In genomic region chr3:189577290-189577951, GRCh38 we compare ENCODE assay signal across 26 cellular contexts. TPM values are rescaled to one million over a fixed set of nuclear protein-coding genes. Genes with fewer than 3 reads are reported as not detected.
"Had no signal": no experiment of that assay in that cellular context is flagged by ENCODE, and none has a peak within 500 bp of the region (broad histone marks: within the 10 kb centered on the region; RNA-seq: fewer than 3 reads in every experiment).

No MANE protein-coding gene starts in this region.

- H3K4me1 ChIP-seq: left lung, right lobe of liver, testis, uterus had no signal

- H3K9me3 Mint-ChIP-seq: brain, neural crest cell had no signal

- H3K27me3 ChIP-seq: foreskin keratinocyte, left lung, right lobe of liver, testis, uterus had no signal

- ATAC-seq: foreskin keratinocyte; left lung; naive thymus-derived CD4-positive, alpha-beta T cell; right lobe of liver had no signal

- H3K9me3 ChIP-seq: right lobe of liver, testis, uterus had no signal

- H3K27ac Mint-ChIP-seq: brain; dendritic cell treated with granulocyte-macrophage colony-stimulating factor and Interleukin-4, amounts not matched to agents 40 ng/mL and 50 ng/mL, for 4 days; immature natural killer cell had no signal

- H3K36me3 ChIP-seq: left lung, right lobe of liver, uterus had no signal

- H3K27ac ChIP-seq: foreskin keratinocyte, left lung, right lobe of liver, skin epidermis, testis, uterus, VCaP had no signal

- H3K4me3 ChIP-seq: left lung, lung, right lobe of liver, skin epidermis, testis, uterus had no signal

- H3K4me3 Mint-ChIP-seq: brain; dendritic cell treated with granulocyte-macrophage colony-stimulating factor and Interleukin-4, amounts not matched to agents 40 ng/mL and 50 ng/mL, for 4 days; naive thymus-derived CD4-positive, alpha-beta T cell; neural crest cell had no signal

- FAIRE-seq: endometrium had no signal

- H3K27me3 Mint-ChIP-seq: brain; dendritic cell treated with granulocyte-macrophage colony-stimulating factor and Interleukin-4, amounts not matched to agents 40 ng/mL and 50 ng/mL, for 4 days; naive thymus-derived CD4-positive, alpha-beta T cell had no signal

- H3K36me3 Mint-ChIP-seq: brain, immature natural killer cell had no signal

- H3K4me1 Mint-ChIP-seq: brain, immature natural killer cell, neural crest cell had no signal

- DNase-seq: activated CD4-positive, alpha-beta T cell treated with anti-CD3 and anti-CD28 coated beads for 1 hour; activated CD4-positive, alpha-beta T cell treated with anti-CD3 and anti-CD28 coated beads, Interleukin-2, amount 50 U/mL, for 4 hours; activated gamma-delta T cell; anterior cingulate cortex; caudate nucleus; effector CD4-positive, alpha-beta T cell; erythroblast; foreskin keratinocyte; immature natural killer cell; kidney glomerular epithelial cell; left lung; naive thymus-derived CD4-positive, alpha-beta T cell; occipital lobe; posterior cingulate gyrus; right lobe of liver; stimulated activated CD4-positive, alpha-beta T cell treated with anti-CD3 and anti-CD28 coated beads, Interleukin-1b, Interleukin-23, amount 100 ng/mL, for 48 hours; testis; trophoblast cell; uterus had no signal

RNA-seq across cellular contexts. Expression of gene TP63, which starts 53.8 kb away (rescaled TPM):
- polyA plus RNA-seq: immature natural killer cell; naive thymus-derived CD4-positive, alpha-beta T cell had no signal
